Comparison of ENCODE assay signal across 18 cellular contexts in genomic region chr5:176162206-176162605, GRCh38.
A peak's percentile ranks its signal among the peaks of the same experiment; 100 is the strongest.
DNase-seq lines count a peak whose midpoint lies in the region; ATAC-seq, FAIRE-seq and TF ChIP-seq lines count a peak whose summit lies in the region.
"Had no signal": no experiment of that assay in that cellular context is flagged by ENCODE, and none has a peak within 500 bp of the region (broad histone marks: within the 10 kb centered on the region; RNA-seq: fewer than 3 reads in every experiment).

No MANE protein-coding gene starts in this region.

- no peak overlapping the region for H4K8ac ChIP-seq in H1 (ENCODE audit: extremely low read depth, insufficient read depth, low read length)

- no peaks in the 10 kb centered on the region for H4K20me1 ChIP-seq in H1 (replicated peaks in 1 of 2; ENCODE audit: control insufficient read depth in 1 of 2, insufficient read depth in 2 of 2, low read length in 2 of 2)

- TF ChIP-seq EP300 in H1 (IDR thresholded peaks at IDR 0.05; ENCODE audit: borderline replicate concordance in 1 of 2, low read depth in 2 of 2, low read length in 2 of 2) = no peak

- H3K4me2 ChIP-seq in H1 (ENCODE audit: insufficient read depth in 1 of 2, low read depth in 2 of 2, low read length in 2 of 2) = no peak overlapping the region
- H3K4me2 ChIP-seq: KMS-11 had no signal

- FAIRE-seq in H1 (lab: Jason Lieb, UNC) (no peak), pancreas (lab: Jason Lieb, UNC) (no peak)

- no peak overlapping the region for H3K23ac ChIP-seq in H1 (ENCODE audit: insufficient read length)

- CTCF ChIA-PET in H1 (lab: Charles Lee; ENCODE audit: partially characterized antibody) = interaction anchor here (0.6 kb wide), 1 partner anchor 27 kb away, joined by 3 read pairs; no protein-coding TSS in a partner anchor

- TF ChIP-seq CTCF in H1 (IDR thresholded peaks at IDR 0.05; ENCODE audit: control extremely low read depth in 1 of 3, insufficient read depth in 1 of 3, low read depth in 1 of 3, low read length in 3 of 3) = no peak
- no peak for TF ChIP-seq CTCF in pancreas (IDR thresholded peaks at IDR 0.05)

- no peak overlapping the region for H3K4ac ChIP-seq in H1 (replicated peaks; ENCODE audit: insufficient read length, low read depth, low read length)

- no peaks in the 10 kb centered on the region for H3K9me3 ChIP-seq in H1 (ENCODE audit: insufficient read depth in 2 of 2, low read depth in 1 of 2, low read length in 1 of 2)
- H3K9me3 ChIP-seq in pancreas = no peaks in the 10 kb centered on the region

- no peak overlapping the region for H2BK12ac ChIP-seq in H1 (ENCODE audit: low read depth, low read length)

- peak; percentile 92 for DNase-seq in DMS 273 (lab: John Stamatoyannopoulos, UW; ENCODE audit: unreplicated experiment)
- peak; percentile 27 for DNase-seq in NCI-H1694 treated with DMSO at 0.1 percent for 48 hours (lab: John Stamatoyannopoulos, UW)
- no peak for DNase-seq in H1 (ENCODE audit: low read depth in 1 of 2, low spot score in 2 of 2)
- DNase-seq in pancreas = no peak
- DNase-seq in HCEC 1CT = no peak
- DNase-seq in DMS53 (lab: John Stamatoyannopoulos, UW) = no peak
- no peak for DNase-seq in effector CD8-positive, alpha-beta T cell (lab: John Stamatoyannopoulos, UW)
- DNase-seq: AML-193; Calu3; CD4-positive, CD25-positive, alpha-beta regulatory T cell; DND-41; GF-D8; NCI-H1092 treated with DMSO at 0.1 percent for 48 hours; NCI-H187 treated with DMSO at 0.1 percent for 48 hours; NCI-H2171; NCI-H510A; SHP77 treated with DMSO at 0.1 percent for 48 hours had no signal

- H3K18ac ChIP-seq in H1 (ENCODE audit: extremely low read depth, low read length) = no peak overlapping the region

- peak in 3 of 4 donors; percentile 43 to 56 (median 45) for ATAC-seq in pancreas

- no peaks in the 10 kb centered on the region for H3K23me2 ChIP-seq in H1 (ENCODE audit: low read depth, low read length)

- no peak overlapping the region for H4K5ac ChIP-seq in H1 (ENCODE audit: insufficient read length, low read depth, low read length)

- no peak overlapping the region for H3K14ac ChIP-seq in H1 (ENCODE audit: insufficient read length)

- TF ChIP-seq POLR2A in H1 (IDR thresholded peaks at IDR 0.05; ENCODE audit: control extremely low read depth in 1 of 2, low read depth in 2 of 2, low read length in 2 of 2) = no peak

- H3K27me3 ChIP-seq in H1 (replicated peaks in 1 of 4; ENCODE audit: control insufficient read depth in 3 of 4, extremely low read depth in 1 of 4, insufficient read depth in 3 of 4, low read length in 3 of 4) = no peaks in the 10 kb centered on the region
- no peaks in the 10 kb centered on the region for H3K27me3 ChIP-seq in pancreas

- no peaks in the 10 kb centered on the region for H3K79me1 ChIP-seq in H1 (ENCODE audit: low read depth, low read length)

- H3K4me3 ChIP-seq in H1 (ENCODE audit: extremely low read depth in 1 of 4, insufficient read depth in 2 of 4, low read depth in 3 of 4, low read length in 4 of 4) = no peak overlapping the region
- H3K4me3 ChIP-seq in pancreas = no peak overlapping the region

- WGBS in H1 (ENCODE audit: extremely low coverage in 1 of 2, insufficient coverage in 1 of 2, insufficient read length in 1 of 2, insufficient replicate concordance in 2 of 2, low coverage in 1 of 2, low lambda C conversion rate in 2 of 2, missing lambda C conversion rate in 1 of 2), 2 experiments = 86% methylated on average over 3 of the region's 3 CpGs; no CpG with 5 or more reads in 1 of the 2 experiments
- WGBS in pancreas, 2 donors = 18 to 34% methylated on average over 3 of the region's 3 CpGs

- H2AK5ac ChIP-seq in H1 (ENCODE audit: low read depth, low read length) = no peak overlapping the region

- no peak for TF ChIP-seq RAD21 in H1 (IDR thresholded peaks at IDR 0.05 in 1 of 2, conservative IDR thresholded peaks at IDR 0.05 in 1 of 2; ENCODE audit: low read depth in 2 of 2, low read length in 2 of 2)

- H3K36me3 ChIP-seq in H1 (ENCODE audit: control insufficient read depth in 2 of 4, insufficient read depth in 4 of 4, low read length in 3 of 4) (no peaks in the 10 kb centered on the region), pancreas (no peaks in the 10 kb centered on the region)

- H2BK20ac ChIP-seq in H1 (ENCODE audit: low read length) = no peak overlapping the region

- H2BK5ac ChIP-seq in H1 (ENCODE audit: low read depth, low read length) = no peak overlapping the region

- POLR2A ChIA-PET in H1 (lab: Charles Lee; ENCODE audit: partially characterized antibody) = no interaction called here

- H3K79me2 ChIP-seq in H1 (ENCODE audit: control insufficient read depth in 1 of 2, insufficient read depth in 2 of 2, low read length in 2 of 2) = no peaks in the 10 kb centered on the region

- H3K4me1 ChIP-seq in H1 (replicated peaks in 1 of 4; ENCODE audit: control insufficient read depth in 3 of 4, insufficient read depth in 4 of 4, low read length in 3 of 4) (no peaks in the 10 kb centered on the region), pancreas (no peaks in the 10 kb centered on the region)

- no peak overlapping the region for H2BK15ac ChIP-seq in H1 (ENCODE audit: low read length)

- intact Hi-C loops in pancreas (cut with DNase I) = no loop called here

- no peak overlapping the region for H3K27ac ChIP-seq in H1 (ENCODE audit: low read depth, low read length)
- H3K27ac ChIP-seq in pancreas = no peak overlapping the region

- H3K9ac ChIP-seq in H1 (replicated peaks in 1 of 4; ENCODE audit: extremely low read depth in 1 of 4, low read depth in 3 of 4, low read length in 3 of 4) = no peak overlapping the region
- H3K9ac ChIP-seq: KMS-11 had no signal

- no peak overlapping the region for H3K56ac ChIP-seq in H1 (replicated peaks; ENCODE audit: insufficient read length, low read depth, low read length)

- H4K91ac ChIP-seq in H1 (replicated peaks; ENCODE audit: insufficient read length, low read length) = no peak overlapping the region

- no peak overlapping the region for H2BK120ac ChIP-seq in H1 (replicated peaks; ENCODE audit: low read depth, low read length)

- peak overlapping the region; percentile 80; the same call in 1 of the 2 replicates for H2AFZ ChIP-seq in H1 (ENCODE audit: low read length)

TF ChIP-seq in H1, 55 proteins besides CTCF, POLR2A, EP300 and RAD21:
- TF ChIP-seq YY1 (IDR thresholded peaks at IDR 0.05; ENCODE audit: low read depth, low read length) (no peak), TEAD4 (IDR thresholded peaks at IDR 0.05; ENCODE audit: low read depth, low read length) (no peak), CREB1 (IDR thresholded peaks at IDR 0.05) (no peak), JUN (IDR thresholded peaks at IDR 0.05; ENCODE audit: low read depth, low read length) (no peak), SIN3A (conservative IDR thresholded peaks at IDR 0.05 in 1 of 2, IDR thresholded peaks at IDR 0.05 in 1 of 2; ENCODE audit: low read depth in 1 of 2, low read length in 2 of 2) (no peak), KDM1A (IDR thresholded peaks at IDR 0.05; ENCODE audit: borderline replicate concordance, low read length) (no peak), BRCA1 (IDR thresholded peaks at IDR 0.05; ENCODE audit: low read depth, low read length) (no peak), RFX5 (IDR thresholded peaks at IDR 0.05; ENCODE audit: borderline replicate concordance, low read depth, low read length) (no peak)

Comparison
In these comparisons a context has a peak if more than half of its experiments do, and no peak if none do; other contexts are left out.
1. DNase-seq: peak in DMS 273 (single experiment) and NCI-H1694 treated with DMSO at 0.1 percent for 48 hours (single experiment); none in H1 (0 of 2), pancreas (0 of 6), HCEC 1CT (single experiment), DMS53 (single experiment) and effector CD8-positive, alpha-beta T cell (single experiment).